21 cellular contexts compared by ENCODE assay signal in the genomic region with DNA sequence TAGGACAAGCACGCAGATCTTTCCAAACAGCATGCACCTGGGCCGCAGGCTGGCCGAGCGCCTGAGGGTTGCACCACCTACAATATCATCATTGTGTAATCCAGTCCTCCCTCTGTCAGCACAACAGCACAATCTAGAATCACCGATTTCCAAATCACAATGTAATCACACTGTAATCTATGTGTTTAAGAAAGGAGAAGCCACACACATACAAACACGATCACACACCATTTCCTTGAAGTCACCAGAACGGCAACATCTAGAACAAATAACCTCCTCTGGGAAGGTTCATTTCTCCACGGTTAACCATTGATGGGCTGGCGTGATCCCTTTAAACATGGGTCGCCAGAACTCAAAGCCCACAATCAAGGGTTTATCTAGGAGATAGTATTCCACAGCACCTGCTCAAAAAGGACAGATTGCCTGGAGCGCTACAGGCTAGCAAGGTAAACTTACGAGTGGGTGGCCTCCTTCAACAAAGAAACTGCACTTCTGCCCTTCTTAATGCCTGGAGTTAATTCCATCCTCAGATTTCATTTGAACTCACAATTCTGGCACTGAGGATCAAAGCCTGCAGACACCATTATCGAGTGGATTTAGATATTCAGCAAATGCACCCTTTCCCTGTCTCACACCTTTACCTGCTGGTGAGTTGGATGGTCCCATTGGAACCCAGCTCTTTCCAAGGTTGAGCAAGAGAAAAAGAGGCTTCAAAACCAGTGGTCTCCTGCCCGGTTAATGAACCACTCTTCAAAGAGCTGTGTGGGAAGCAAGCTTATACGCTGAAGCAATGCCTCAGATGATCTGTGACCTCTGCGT.
"Had no signal": no experiment of that assay in that cellular context is flagged by ENCODE, and none has a peak within 500 bp of the region (broad histone marks: within the 10 kb centered on the region; RNA-seq: fewer than 3 reads in every experiment).

No MANE protein-coding gene starts in this region.

- H3K4me3 Mint-ChIP-seq: activated CD4-positive, alpha-beta T cell treated with anti-CD3 and anti-CD28 coated beads, Interleukin-2, amount 10 ng/mL, durations not matched to agents 7 days and 5 days; activated naive CD4-positive, alpha-beta T cell treated with anti-CD3 and anti-CD28 coated beads, Interleukin-2, amount 50 U/mL, for 24 hours; immature natural killer cell; neural crest cell; stimulated activated naive CD8-positive, alpha-beta T cell treated with anti-CD3 and anti-CD28 coated beads, Interleukin-15, Interleukin-2, amounts not matched to agents 100 ng/mL and 50 ng/mL, for 24 hours had no signal

- H3K9me3 ChIP-seq: body of pancreas, esophagus squamous epithelium, pancreas, testis had no signal

- H3K4me1 ChIP-seq: body of pancreas, pancreas, testis had no signal

- H3K4me3 ChIP-seq: body of pancreas, esophagus squamous epithelium, pancreas, testis had no signal

- H3K27me3 ChIP-seq: body of pancreas, esophagus squamous epithelium, pancreas, testis had no signal

- H3K27me3 Mint-ChIP-seq: activated CD4-positive, alpha-beta T cell treated with anti-CD3 and anti-CD28 coated beads, Interleukin-2, amount 10 ng/mL, durations not matched to agents 7 days and 5 days had no signal

- ATAC-seq: body of pancreas, SK-N-SH treated with all-trans-retinoic acid at 6 μM for 48 hours had no signal

- H3K36me3 Mint-ChIP-seq: activated naive CD4-positive, alpha-beta T cell treated with anti-CD3 and anti-CD28 coated beads, Interleukin-2, amount 50 U/mL, for 24 hours; immature natural killer cell had no signal

- DNase-seq: activated CD4-positive, alpha-beta T cell treated with anti-CD3 and anti-CD28 coated beads, Interleukin-2, amount 10 ng/mL, durations not matched to agents 7 days and 5 days; activated CD4-positive, CD25-positive, alpha-beta regulatory T cell; activated effector memory CD4-positive, alpha-beta T cell treated with Interleukin-2 at 50 U/mL for 16 hours; activated T-cell treated with anti-CD3 and anti-CD28 coated beads, Interleukin-2, amount 50 U/mL, for 1 hour; amniotic stem cell; body of pancreas; cerebellar nuclear complex; dermis blood vessel endothelial cell; esophagus squamous epithelium; foreskin fibroblast; glutamatergic neuron; immature natural killer cell; left cardiac atrium; pancreas; stimulated activated CD4-positive, alpha-beta T cell treated with anti-CD3 and anti-CD28 coated beads, Interleukin-15, amount 100 ng/mL, for 24 hours; stimulated activated CD4-positive, alpha-beta T cell treated with anti-CD3 and anti-CD28 coated beads, Interleukin-4, amount 100 ng/mL, for 24 hours; testis had no signal

- H3K4me1 Mint-ChIP-seq: activated CD4-positive, alpha-beta T cell treated with anti-CD3 and anti-CD28 coated beads, Interleukin-2, amount 10 ng/mL, durations not matched to agents 7 days and 5 days; activated naive CD4-positive, alpha-beta T cell treated with anti-CD3 and anti-CD28 coated beads, Interleukin-2, amount 50 U/mL, for 24 hours; immature natural killer cell; neural crest cell had no signal

- H3K36me3 ChIP-seq: esophagus squamous epithelium, pancreas had no signal

- H3K9me3 Mint-ChIP-seq: activated CD4-positive, alpha-beta T cell treated with anti-CD3 and anti-CD28 coated beads, Interleukin-2, amount 10 ng/mL, durations not matched to agents 7 days and 5 days; activated naive CD4-positive, alpha-beta T cell treated with anti-CD3 and anti-CD28 coated beads, Interleukin-2, amount 50 U/mL, for 24 hours; neural crest cell; stimulated activated naive CD8-positive, alpha-beta T cell treated with anti-CD3 and anti-CD28 coated beads, Interleukin-15, Interleukin-2, amounts not matched to agents 100 ng/mL and 50 ng/mL, for 24 hours had no signal

- H3K27ac Mint-ChIP-seq: activated CD4-positive, alpha-beta T cell treated with anti-CD3 and anti-CD28 coated beads, Interleukin-2, amount 10 ng/mL, durations not matched to agents 7 days and 5 days; immature natural killer cell; stimulated activated naive CD8-positive, alpha-beta T cell treated with anti-CD3 and anti-CD28 coated beads, Interleukin-15, Interleukin-2, amounts not matched to agents 100 ng/mL and 50 ng/mL, for 24 hours had no signal

- H3K27ac ChIP-seq: body of pancreas, esophagus squamous epithelium, pancreas, testis had no signal
